ENCODE assay signal across 1 cellular context in genomic region chr12:108561852-108562347, GRCh38.
TF ChIP-seq lines count a peak whose summit lies in the region.

No MANE protein-coding gene starts in this region.

TF ChIP-seq in HEK293, 187 proteins besides CTCF, POLR2A, EP300 and RAD21 (continued from another document and continues in another):
- TF ChIP-seq PRDM4 (tag by site-specific recombination; IDR thresholded peaks at IDR 0.05): no peak
- TF ChIP-seq ZNF514 (tag by site-specific recombination; IDR thresholded peaks at IDR 0.05): no peak
- TF ChIP-seq ZNF394 (tag by site-specific recombination; IDR thresholded peaks at IDR 0.05; ENCODE audit: borderline replicate concordance): no peak
- no peak for TF ChIP-seq SCRT2 (tag by site-specific recombination; IDR thresholded peaks at IDR 0.05)
- peak; percentile 62; the same call in 1 of the 2 replicates for TF ChIP-seq IKZF3 (tag by site-specific recombination; IDR thresholded peaks at IDR 0.05)
- TF ChIP-seq ZBTB48 (tag by site-specific recombination; IDR thresholded peaks at IDR 0.05): 0 out of 2 replicates have a peak, but pooled peaks have one; percentile 25
- TF ChIP-seq ZBTB11 (tag by site-specific recombination; conservative IDR thresholded peaks at IDR 0.05; ENCODE audit: low read depth): peak; percentile 41; the same call in 1 of the 2 replicates
- TF ChIP-seq ZSCAN4 (tag by site-specific recombination; IDR thresholded peaks at IDR 0.05): no peak
- 0 out of 2 replicates have a peak, but pooled peaks have one; percentile 20 for TF ChIP-seq BCL11B (tag by site-specific recombination; IDR thresholded peaks at IDR 0.05; ENCODE audit: low read depth)
- no peak for TF ChIP-seq ZBTB20 (tag by site-specific recombination; IDR thresholded peaks at IDR 0.05)
- peak; percentile 96 for TF ChIP-seq ZBTB17 (tag by site-specific recombination; IDR thresholded peaks at IDR 0.05)
- no peak for TF ChIP-seq ZBTB10 (tag by site-specific recombination; IDR thresholded peaks at IDR 0.05)
- peak; percentile 67; the same call in 1 of the 2 replicates for TF ChIP-seq ZNF600 (tag by site-specific recombination; IDR thresholded peaks at IDR 0.05)
- no peak for TF ChIP-seq HOXA7 (CRISPR knock-in tag; IDR thresholded peaks at IDR 0.05; ENCODE audit: borderline replicate concordance)
- TF ChIP-seq ZNF366 (tag by site-specific recombination; conservative IDR thresholded peaks at IDR 0.05): 0 out of 2 replicates have a peak, but pooled peaks have one; percentile 19
- no peak for TF ChIP-seq MYNN (tag by site-specific recombination; IDR thresholded peaks at IDR 0.05; ENCODE audit: borderline replicate concordance)
- no peak for TF ChIP-seq ZNF114 (tag by site-specific recombination; IDR thresholded peaks at IDR 0.05)
- no peak for TF ChIP-seq ZNF404 (tag by site-specific recombination; IDR thresholded peaks at IDR 0.05)
- no peak for TF ChIP-seq ZNF677 (tag by site-specific recombination; IDR thresholded peaks at IDR 0.05)
- no peak for TF ChIP-seq ZBTB44 (tag by site-specific recombination; IDR thresholded peaks at IDR 0.05)
- no peak for TF ChIP-seq ZSCAN30 (tag by site-specific recombination; IDR thresholded peaks at IDR 0.05)
- TF ChIP-seq INSM2 (tag by site-specific recombination; IDR thresholded peaks at IDR 0.05): peak; percentile 55; the same call in 1 of the 2 replicates
- no peak; the same call in 1 of the 2 replicates for TF ChIP-seq ZBTB6 (tag by site-specific recombination; IDR thresholded peaks at IDR 0.05)
- no peak for TF ChIP-seq ZNF37A (tag by site-specific recombination; IDR thresholded peaks at IDR 0.05)
- no peak for TF ChIP-seq ZNF223 (tag by site-specific recombination; IDR thresholded peaks at IDR 0.05)
- TF ChIP-seq PRDM1 (tag by site-specific recombination; IDR thresholded peaks at IDR 0.05): peak; percentile 27; the same call in 1 of the 2 replicates
- 0 out of 2 replicates have a peak, but pooled peaks have one; percentile 21 for TF ChIP-seq ZNF391 (tag by site-specific recombination; IDR thresholded peaks at IDR 0.05; ENCODE audit: borderline replicate concordance, low read depth)
- TF ChIP-seq ZNF660 (tag by site-specific recombination; IDR thresholded peaks at IDR 0.05): no peak
- no peak for TF ChIP-seq KLF8 (tag by site-specific recombination; IDR thresholded peaks at IDR 0.05)
- no peak for TF ChIP-seq ZBTB21 (tag by site-specific recombination; IDR thresholded peaks at IDR 0.05)
- no peak for TF ChIP-seq ZNF148 (tag by site-specific recombination; IDR thresholded peaks at IDR 0.05; ENCODE audit: borderline replicate concordance)
- no peak for TF ChIP-seq BCL6B (tag by site-specific recombination; IDR thresholded peaks at IDR 0.05)
- TF ChIP-seq ZNF473 (tag by site-specific recombination; IDR thresholded peaks at IDR 0.05): no peak
- no peak for TF ChIP-seq ZNF777 (tag by site-specific recombination; IDR thresholded peaks at IDR 0.05; ENCODE audit: borderline replicate concordance)
- no peak for TF ChIP-seq ZNF280C (tag by site-specific recombination; IDR thresholded peaks at IDR 0.05)
- TF ChIP-seq ZNF624 (tag by site-specific recombination; IDR thresholded peaks at IDR 0.05): no peak
- TF ChIP-seq KLF1 (tag by site-specific recombination; IDR thresholded peaks at IDR 0.05): no peak
- peak; percentile 6; the same call in 1 of the 2 replicates for TF ChIP-seq ZNF76 (tag by site-specific recombination; IDR thresholded peaks at IDR 0.05; ENCODE audit: borderline replicate concordance, low read depth)
- TF ChIP-seq ZNF121 (tag by site-specific recombination; IDR thresholded peaks at IDR 0.05): peak; percentile 63; the same call in 1 of the 2 replicates
